ENCODE assay signal across 34 cellular contexts in the genomic region with DNA sequence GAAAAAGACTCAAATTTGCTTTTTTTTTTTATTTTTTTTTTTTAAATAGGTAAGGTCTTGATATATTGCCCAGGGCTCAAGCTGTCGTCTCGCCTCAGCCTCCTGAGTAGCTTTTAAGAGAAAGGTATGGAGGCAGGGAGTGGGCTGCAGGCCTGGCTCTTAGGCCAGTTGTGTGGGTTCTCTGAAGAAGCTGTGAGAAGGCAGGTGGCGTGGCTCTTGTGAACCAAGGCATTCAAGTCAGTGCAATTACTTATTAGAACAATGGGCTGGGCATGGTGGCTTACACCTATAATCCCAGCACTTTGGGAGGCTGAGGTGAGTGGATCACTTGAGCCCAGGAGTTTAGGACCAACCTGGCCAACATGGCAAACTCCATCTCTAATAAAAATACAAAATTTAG.
"Had no signal": no experiment of that assay in that cellular context is flagged by ENCODE, and none has a peak within 500 bp of the region (broad histone marks: within the 10 kb centered on the region; RNA-seq: fewer than 3 reads in every experiment).

No MANE protein-coding gene starts in this region.

- H3K4me3 ChIP-seq: MG63 had no signal

- DNase-seq: Kasumi-1, KG1, MG63, MM.1S, MV-4-11, NCI-H1048, NCI-H1092, NCI-H1092 treated with DMSO at 0.1 percent for 48 hours, NCI-H1105, NCI-H1105 treated with DMSO at 0.1 percent for 48 hours, NCI-H1417, NCI-H1417 treated with DMSO at 0.1 percent for 48 hours, NCI-H1436, NCI-H1436 treated with DMSO at 0.1 percent for 48 hours, NCI-H146, NCI-H1694, NCI-H1694 treated with DMSO at 0.1 percent for 48 hours, NCI-H187, NCI-H187 treated with DMSO at 0.1 percent for 48 hours, NCI-H1930, NCI-H2029, NCI-H2029 treated with DMSO at 0.1 percent for 48 hours, NCI-H2081, NCI-H2081 treated with DMSO at 0.1 percent for 48 hours, NCI-H2107, NCI-H2171, NCI-H2171 treated with DMSO at 0.1 percent for 48 hours, NCI-H2227 treated with DMSO at 0.1 percent for 48 hours, NCI-H226, NCI-H345, NCI-H446, NCI-H446 treated with DMSO at 0.1 percent for 48 hours, NCI-H510A had no signal

- H3K4me2 ChIP-seq: KMS-11 had no signal

- H3K9ac ChIP-seq: KMS-11 had no signal

- H3K27ac ChIP-seq: KMS-11 had no signal

- H3K9me3 ChIP-seq: MG63 had no signal

- H3K27me3 ChIP-seq: MG63 had no signal

- H3K36me3 ChIP-seq: MG63 had no signal
